ENCODE assay signal across 23 cellular contexts in the genomic region with DNA sequence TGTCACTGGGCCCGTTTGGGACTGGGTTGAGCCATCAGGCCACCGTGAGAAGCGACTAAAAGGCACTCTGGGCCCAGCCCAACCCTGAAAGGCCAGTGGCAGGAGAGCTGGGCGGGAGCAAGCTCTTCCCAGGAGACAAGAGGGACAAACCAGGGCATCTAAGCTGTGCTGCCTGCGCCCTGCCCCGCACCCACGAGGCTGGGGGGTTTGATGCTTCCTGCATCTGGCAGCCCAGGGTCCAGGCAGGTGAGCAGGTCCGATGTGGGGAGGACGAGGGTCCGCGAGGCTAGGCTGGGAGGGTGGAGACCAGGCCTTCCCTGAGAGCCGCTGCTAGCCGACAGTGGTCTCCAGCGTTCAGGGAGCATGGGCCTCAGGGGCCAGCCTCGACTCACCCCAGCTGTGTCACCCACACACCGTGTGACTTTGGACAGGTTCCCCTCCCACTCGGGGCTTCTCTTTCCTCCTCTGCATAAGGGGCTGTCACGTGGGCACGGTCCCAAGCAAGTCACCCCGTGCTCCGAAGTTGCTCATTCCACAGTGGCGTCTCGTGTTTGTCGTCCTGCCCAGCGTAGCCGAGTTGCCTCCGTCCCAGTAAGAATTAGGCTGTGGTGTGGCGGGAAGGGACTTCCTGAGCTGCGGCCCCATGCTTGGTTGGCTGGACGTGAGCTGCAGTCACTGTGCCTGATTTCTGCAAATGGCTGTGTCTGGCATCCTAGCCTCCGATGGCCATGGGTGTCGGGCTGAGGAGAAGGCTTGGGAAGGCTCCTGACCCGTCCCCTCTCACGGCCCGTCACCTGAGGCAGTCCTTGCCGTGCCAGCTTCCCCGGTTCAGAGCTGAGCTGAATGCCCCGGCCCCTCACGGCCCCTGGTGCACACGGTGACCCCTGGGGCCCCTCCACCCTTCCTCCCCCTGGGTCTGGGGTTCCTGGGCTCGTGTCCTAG. TPM values are rescaled to one million over a fixed set of nuclear protein-coding genes. Genes with fewer than 3 reads are reported as not detected.
DNase-seq lines count a peak whose midpoint lies in the region; ATAC-seq and TF ChIP-seq lines count a peak whose summit lies in the region.
"Had no signal": no experiment of that assay in that cellular context is flagged by ENCODE, and none has a peak within 500 bp of the region (broad histone marks: within the 10 kb centered on the region; RNA-seq: fewer than 3 reads in every experiment).

No MANE protein-coding gene starts in this region.

- no peaks in the 10 kb centered on the region for H3K79me2 ChIP-seq in mammary epithelial cell (ENCODE audit: insufficient read depth, low read length)

- in situ Hi-C loops in mammary epithelial cell (cut with MboI; ENCODE audit: low sequenced_read_pairs in 2 of 2): no loop called here
- in situ Hi-C loops in gastrocnemius medialis (cut with MboI; ENCODE audit: low sequenced_read_pairs in 4 of 4): no loop called here

- CTCF ChIA-PET in mammary epithelial cell (lab: Charles Lee; ENCODE audit: low non-redundant PET) (no interaction called here), MCF 10A (lab: Yijun Ruan, JAX) (interaction anchor here (3.4 kb wide), 1 partner anchor 23 kb away, joined by 12 read pairs; no protein-coding TSS in a partner anchor)
- CTCF ChIA-PET in CD8-positive, alpha-beta T cell (lab: Charles Lee): no interaction called here

- H3K27ac ChIP-seq in mammary epithelial cell (ENCODE audit: insufficient read depth, low read depth, low read length) (no peak overlapping the region), RWPE2 (ENCODE audit: poor library complexity, severe bottlenecking) (no peak overlapping the region), gastrocnemius medialis (peak overlapping the region; percentile 14 to 99 (median 43))
- no peak overlapping the region for H3K27ac ChIP-seq in CD8-positive, alpha-beta T cell (ENCODE audit: low read depth, low read length)
- H3K27ac ChIP-seq: 22Rv1, KMS-11, SJSA1 had no signal

- peaks cover 29% of the 10 kb centered on the region for H3K36me3 Mint-ChIP-seq in MCF 10A (ENCODE audit: insufficient read depth, unreplicated experiment)
- peaks cover 24% of the 10 kb centered on the region for H3K36me3 Mint-ChIP-seq in nephron progenitor cell (ENCODE audit: low read depth)
- peaks cover 49% of the 10 kb centered on the region for H3K36me3 Mint-ChIP-seq in CD8-positive, alpha-beta T cell

- H3K4me3 Mint-ChIP-seq in MCF 10A (ENCODE audit: unreplicated experiment) (no peak overlapping the region), nephron progenitor cell (no peak overlapping the region)
- no peak overlapping the region for H3K4me3 Mint-ChIP-seq in CD8-positive, alpha-beta T cell
- H3K4me3 Mint-ChIP-seq: B cell; CD8-positive, alpha-beta memory T cell had no signal

- peaks cover 10% of the 10 kb centered on the region for H3K4me1 Mint-ChIP-seq in MCF 10A (ENCODE audit: insufficient read depth, unreplicated experiment)
- H3K4me1 Mint-ChIP-seq in nephron progenitor cell: no peaks in the 10 kb centered on the region
- no peaks in the 10 kb centered on the region for H3K4me1 Mint-ChIP-seq in CD8-positive, alpha-beta T cell (ENCODE audit: low read depth)
- H3K4me1 Mint-ChIP-seq: B cell; CD8-positive, alpha-beta memory T cell had no signal

- H3K4me2 ChIP-seq in mammary epithelial cell (ENCODE audit: insufficient read depth, low read depth, low read length): no peak overlapping the region
- H3K4me2 ChIP-seq: KMS-11 had no signal

- peaks cover 7% of the 10 kb centered on the region for H3K36me3 ChIP-seq in mammary epithelial cell (ENCODE audit: insufficient read depth, low read length)
- H3K36me3 ChIP-seq in RWPE2 (ENCODE audit: low read depth): peaks cover 11% of the 10 kb centered on the region
- peaks cover 0 to 67% of the 10 kb centered on the region in 2 donors for H3K36me3 ChIP-seq in gastrocnemius medialis
- no peaks in the 10 kb centered on the region for H3K36me3 ChIP-seq in MG63
- peaks cover 5% of the 10 kb centered on the region for H3K36me3 ChIP-seq in CD8-positive, alpha-beta T cell (ENCODE audit: insufficient read depth, low read length)

- H3K4me3 ChIP-seq in mammary epithelial cell (replicated peaks in 1 of 3; ENCODE audit: insufficient read depth in 1 of 3, low read depth in 2 of 3, low read length in 3 of 3) (no peak overlapping the region), RWPE2 (ENCODE audit: severe bottlenecking) (no peak overlapping the region), gastrocnemius medialis (no peak overlapping the region), MG63 (no peak overlapping the region)
- H3K4me3 ChIP-seq in CD8-positive, alpha-beta T cell (ENCODE audit: low read depth, low read length): no peak overlapping the region
- H3K4me3 ChIP-seq: SJSA1 had no signal

- no peaks in the 10 kb centered on the region for H3K27me3 Mint-ChIP-seq in MCF 10A (ENCODE audit: insufficient read depth, unreplicated experiment)
- H3K27me3 Mint-ChIP-seq in nephron progenitor cell (ENCODE audit: low read depth, poor library complexity): peaks cover 4% of the 10 kb centered on the region
- no peaks in the 10 kb centered on the region for H3K27me3 Mint-ChIP-seq in CD8-positive, alpha-beta T cell (ENCODE audit: low read depth)
- H3K27me3 Mint-ChIP-seq: B cell; CD8-positive, alpha-beta memory T cell had no signal

- H3K9me3 ChIP-seq in mammary epithelial cell (replicated peaks; ENCODE audit: insufficient read depth, low read length): no peaks in the 10 kb centered on the region
- no peaks in the 10 kb centered on the region for H3K9me3 ChIP-seq in RWPE2 (ENCODE audit: severe bottlenecking)
- no peaks in the 10 kb centered on the region for H3K9me3 ChIP-seq in gastrocnemius medialis
- H3K9me3 ChIP-seq in MG63: no peaks in the 10 kb centered on the region
- no peaks in the 10 kb centered on the region for H3K9me3 ChIP-seq in CD8-positive, alpha-beta T cell (ENCODE audit: low read length)
- H3K9me3 ChIP-seq: SJSA1 had no signal

- intact Hi-C loops in mammary epithelial cell (cut with micrococcal nuclease) (no loop called here), MCF 10A (cut with micrococcal nuclease) (no loop called here), gastrocnemius medialis (cut with DNase I; ENCODE audit: low total_unique reads) (no loop called here)
- intact Hi-C loops in CD8-positive, alpha-beta T cell (cut with DNase I, micrococcal nuclease): no loop called here

- H3K27me3 ChIP-seq in mammary epithelial cell (ENCODE audit: insufficient read depth, low read length) (no peaks in the 10 kb centered on the region), RWPE2 (ENCODE audit: insufficient read depth, poor library complexity, severe bottlenecking) (no peaks in the 10 kb centered on the region), gastrocnemius medialis (no peaks in the 10 kb centered on the region), MG63 (no peaks in the 10 kb centered on the region)
- no peaks in the 10 kb centered on the region for H3K27me3 ChIP-seq in CD8-positive, alpha-beta T cell (ENCODE audit: insufficient read depth, low read length)
- H3K27me3 ChIP-seq: SJSA1 had no signal

- H3K27ac Mint-ChIP-seq in MCF 10A (ENCODE audit: low read depth, unreplicated experiment): no peak overlapping the region
- peak overlapping the region; percentile 77 for H3K27ac Mint-ChIP-seq in nephron progenitor cell
- H3K27ac Mint-ChIP-seq in CD8-positive, alpha-beta T cell: no peak overlapping the region
- H3K27ac Mint-ChIP-seq: B cell; CD8-positive, alpha-beta memory T cell had no signal

- TF ChIP-seq CTCF in mammary epithelial cell (conservative IDR thresholded peaks at IDR 0.05 in 1 of 2, IDR thresholded peaks at IDR 0.05 in 1 of 2; ENCODE audit: extremely low read depth in 1 of 2, insufficient read depth in 1 of 2, low read depth in 1 of 2, low read length in 2 of 2) (no peak), MCF 10A (IDR thresholded peaks at IDR 0.05; ENCODE audit: unreplicated experiment) (no peak), RWPE2 (IDR thresholded peaks at IDR 0.05; ENCODE audit: poor library complexity, severe bottlenecking) (no peak), nephron progenitor cell (IDR thresholded peaks at IDR 0.05) (no peak), gastrocnemius medialis (IDR thresholded peaks at IDR 0.05 in 4 of 5, conservative IDR thresholded peaks at IDR 0.05 in 1 of 5) (no peak)
- no peak for TF ChIP-seq CTCF in CD8-positive, alpha-beta T cell (IDR thresholded peaks at IDR 0.05)

- no peak overlapping the region for H3K9ac ChIP-seq in mammary epithelial cell (ENCODE audit: insufficient read depth, low read length)
- H3K9ac ChIP-seq: KMS-11 had no signal

- no peak overlapping the region for H2AFZ ChIP-seq in mammary epithelial cell (ENCODE audit: low read depth, low read length)

- BruUV-seq in mammary epithelial cell (replicated peaks; lab: Mats Ljungman, UMichigan) (TSS peak; percentile 52), MCF 10A (replicated peaks; lab: Mats Ljungman, UMichigan) (no TSS peak)

- H4K20me1 ChIP-seq in mammary epithelial cell (ENCODE audit: insufficient read depth, low read length): no peaks in the 10 kb centered on the region

- POLR2A ChIA-PET in MCF 10A (lab: Yijun Ruan, JAX): no interaction called here
- POLR2A ChIA-PET in CD8-positive, alpha-beta T cell (lab: Charles Lee): no interaction called here

- 85% methylated on average over 26 of the region's 41 CpGs for WGBS in mammary epithelial cell (ENCODE audit: low coverage, missing lambda C conversion rate)

- no peak for DNase-seq in mammary epithelial cell
- DNase-seq in MCF 10A (ENCODE audit: unreplicated experiment): no peak
- DNase-seq in RWPE2 (ENCODE audit: low spot score): peak; percentile 52
- no peak for DNase-seq in nephron progenitor cell
- DNase-seq in gastrocnemius medialis: no peak
- DNase-seq in MG63: no peak
- DNase-seq in CD8-positive, alpha-beta T cell: no peak
- DNase-seq: CD8-positive, alpha-beta memory T cell; DMS79 treated with DMSO at 0.1 percent for 48 hours; HCEC 1CT; NCI-H1092 treated with DMSO at 0.1 percent for 48 hours; NCI-H1694 treated with DMSO at 0.1 percent for 48 hours; NCI-H526 treated with DMSO at 0.1 percent for 48 hours; NK-92 treated with Interleukin-12 subunit alpha and Interleukin-12 subunit beta, amount 100 ng/mL, for 24 hours; OCI-M1 had no signal

- ATAC-seq in RWPE2 (ENCODE audit: low read depth) (no peak), gastrocnemius medialis (peak in 1 of 2 donors; percentile 3), HG03039 (IDR thresholded peaks at IDR 0.05; ENCODE audit: unreplicated experiment) (no peak)
- no peak for ATAC-seq in CD8-positive, alpha-beta T cell

- H3K4me1 ChIP-seq in mammary epithelial cell (ENCODE audit: insufficient read depth, low read length): no peaks in the 10 kb centered on the region
- no peaks in the 10 kb centered on the region for H3K4me1 ChIP-seq in RWPE2 (ENCODE audit: insufficient read depth, poor library complexity, severe bottlenecking)
- peaks cover 14 to 18% of the 10 kb centered on the region in 2 donors for H3K4me1 ChIP-seq in gastrocnemius medialis
- H3K4me1 ChIP-seq in CD8-positive, alpha-beta T cell (ENCODE audit: insufficient read depth, low read length): no peaks in the 10 kb centered on the region

- dilution Hi-C loops in mammary epithelial cell (cut with HindIII; ENCODE audit: low sequenced_read_pairs): no loop called here

- H3K9me3 Mint-ChIP-seq in MCF 10A (ENCODE audit: unreplicated experiment) (no peaks in the 10 kb centered on the region), nephron progenitor cell (no peaks in the 10 kb centered on the region)
- H3K9me3 Mint-ChIP-seq in CD8-positive, alpha-beta T cell: no peaks in the 10 kb centered on the region
- H3K9me3 Mint-ChIP-seq: CD8-positive, alpha-beta memory T cell had no signal

- no peak for TF ChIP-seq POLR2A in gastrocnemius medialis (IDR thresholded peaks at IDR 0.05)

RNA-seq across cellular contexts. Expression of a gene that starts 15.7 kb away (rescaled TPM):
- total RNA-seq in mammary epithelial cell (10 to 100 TPM in 1 of 2 donors, 1 to 10 TPM in 1; 9.3 to 38.2 TPM), MCF 10A (2022) (1.4 and 1.8 TPM in 2 replicates), gastrocnemius medialis (100 to 1,000 TPM in 3 of 4 donors, 10 to 100 TPM in 1; 79.6 to 282 (median 152) TPM)
- 2.7 TPM for polyA plus RNA-seq in mammary epithelial cell
- 7.6 TPM for polyA minus RNA-seq in mammary epithelial cell
- total RNA-seq in MG63 (2014; rRNA removed; shearing (Covaris generic); ENCODE audit: low replicate concordance): not detected in 2 replicates
- under 1 TPM; 0.06 to 0.14 TPM for total RNA-seq in CD8-positive, alpha-beta T cell
- total RNA-seq: RPMI7951, SJSA1 had no signal

RNA-seq across cellular contexts. Expression of a gene that starts 30.5 kb away (rescaled TPM):
- 10 to 100 TPM; 38.5 to 50.9 TPM for total RNA-seq in mammary epithelial cell
- polyA plus RNA-seq in mammary epithelial cell: 30.0 TPM
- 13.4 TPM for polyA minus RNA-seq in mammary epithelial cell
- 46.3 and 53.8 TPM in 2 replicates for total RNA-seq in MCF 10A (2022)
- 10 to 100 TPM; 46.5 to 83.2 (median 56.1) TPM for total RNA-seq in gastrocnemius medialis
- 19.5 and 29.8 TPM in 2 replicates for total RNA-seq in MG63 (2014; rRNA removed; shearing (Covaris generic); ENCODE audit: low replicate concordance)
- 10 to 100 TPM; 11.7 to 13.9 TPM for total RNA-seq in CD8-positive, alpha-beta T cell

RNA-seq across cellular contexts. Expression of a gene that starts 32.5 kb away (rescaled TPM):
- under 1 TPM in 1 of 2 donors, not detected in 1; 0.19 TPM for total RNA-seq in mammary epithelial cell
- polyA plus RNA-seq in mammary epithelial cell: not detected
- polyA minus RNA-seq in mammary epithelial cell: not detected
- not detected in 2 replicates for total RNA-seq in MCF 10A (2022)
- 100 to 1,000 TPM in 1 of 4 donors, 10 to 100 TPM in 3; 23.5 to 127 (median 52.9) TPM for total RNA-seq in gastrocnemius medialis
- not detected in 2 replicates for total RNA-seq in MG63 (2014; rRNA removed; shearing (Covaris generic); ENCODE audit: low replicate concordance)
- under 1 TPM; 0.53 to 0.54 TPM for total RNA-seq in CD8-positive, alpha-beta T cell
- total RNA-seq: CD8-positive, alpha-beta memory T cell; M059J; RPMI7951; SJSA1 had no signal
- polyA plus RNA-seq: AG04450 had no signal

RNA-seq across cellular contexts. Expression of a gene that starts 37.3 kb away (rescaled TPM):
- not detected for total RNA-seq in mammary epithelial cell
- polyA plus RNA-seq in mammary epithelial cell: not detected
- polyA minus RNA-seq in mammary epithelial cell: not detected
- 0.33 and 0.56 TPM in 2 replicates for total RNA-seq in MCF 10A (2022)
- total RNA-seq in gastrocnemius medialis: 1 to 10 TPM in 1 of 4 donors, under 1 TPM in 2, not detected in 1; 0.15 to 2.7 (median 0.98) TPM
- total RNA-seq in MG63 (2014; rRNA removed; shearing (Covaris generic); ENCODE audit: low replicate concordance): not detected in 2 replicates
- not detected for total RNA-seq in CD8-positive, alpha-beta T cell
- total RNA-seq: CD8-positive, alpha-beta memory T cell; RPMI7951; SJSA1 had no signal

RNA-seq across cellular contexts. Expression of a gene that starts 45.0 kb away (rescaled TPM):
- total RNA-seq in mammary epithelial cell (10 to 100 TPM; 81.0 to 87.7 TPM), MCF 10A (2022) (94.8 and 110 TPM in 2 replicates), gastrocnemius medialis (100 to 1,000 TPM in 3 of 4 donors, 10 to 100 TPM in 1; 93.8 to 230 (median 114) TPM)
- 56.4 TPM for polyA plus RNA-seq in mammary epithelial cell
- 11.1 TPM for polyA minus RNA-seq in mammary epithelial cell
- 58.0 and 107 TPM in 2 replicates for total RNA-seq in MG63 (2014; rRNA removed; shearing (Covaris generic); ENCODE audit: low replicate concordance)
- 10 to 100 TPM; 61.5 to 62.6 TPM for total RNA-seq in CD8-positive, alpha-beta T cell

Comparison
In these comparisons a context has a peak if more than half of its experiments do, and no peak if none do; other contexts are left out.
1. H3K27ac ChIP-seq: peak in gastrocnemius medialis (4 of 4); none in mammary epithelial cell (single experiment), RWPE2 (single experiment) and CD8-positive, alpha-beta T cell (single experiment).
2. RNA of a gene that starts 32.5 kb away (total RNA-seq): 23.5 to 127 TPM in gastrocnemius medialis; 0.53 to 0.54 TPM in CD8-positive, alpha-beta T cell, 0.19 TPM in mammary epithelial cell, not detected in MCF 10A and not detected in MG63; every median in the first group is over 10 times any median in the second.